8 cellular contexts compared by ENCODE assay signal in the genomic region with DNA sequence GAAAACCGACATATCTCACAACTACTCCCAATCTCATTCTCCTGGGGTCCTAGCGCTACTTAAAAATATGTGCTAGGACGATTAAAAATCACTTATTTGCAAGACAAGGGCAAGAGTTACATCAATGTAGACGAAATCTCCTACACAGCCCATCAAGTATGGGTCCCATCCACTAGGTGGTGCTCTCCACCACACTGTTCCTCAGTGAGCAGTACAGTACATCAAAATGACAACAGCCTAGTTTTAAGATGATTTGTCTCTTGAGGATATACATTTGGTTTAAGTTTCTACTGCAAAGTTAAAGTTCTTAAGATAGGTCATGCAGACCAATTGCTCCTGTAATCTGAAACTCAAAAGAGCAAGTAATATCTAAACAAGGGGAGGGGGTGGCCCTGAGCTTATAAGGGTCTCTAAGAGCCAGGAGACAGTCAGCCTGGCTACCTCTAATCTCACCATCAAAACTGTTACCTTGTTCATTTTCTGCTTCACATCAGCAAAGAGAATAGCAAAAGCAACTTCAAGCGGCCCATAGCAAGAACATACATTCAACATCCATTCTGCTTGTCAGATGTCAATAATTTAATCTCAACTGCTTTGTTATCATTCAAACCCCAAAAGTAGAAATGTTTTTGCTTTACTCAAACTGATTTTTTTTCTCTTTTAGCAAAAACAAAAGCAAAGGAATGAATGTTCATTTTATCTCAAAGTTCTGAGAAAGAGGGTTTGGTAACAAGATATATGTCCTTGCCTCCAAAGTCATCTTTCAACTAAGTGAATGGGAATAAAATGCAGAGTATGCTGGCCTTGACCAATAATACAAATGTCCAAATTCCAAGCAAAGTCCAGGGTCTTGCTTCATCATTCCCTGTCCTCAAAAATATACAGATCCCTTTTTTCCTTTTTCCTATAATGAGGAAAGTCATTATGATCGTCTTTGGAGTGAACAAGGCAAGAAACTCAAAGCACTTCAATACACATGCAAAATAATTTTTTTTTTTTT. TPM values are rescaled to one million over a fixed set of nuclear protein-coding genes. Genes with fewer than 3 reads are reported as not detected.
A peak's percentile ranks its signal among the peaks of the same experiment; 100 is the strongest.
DNase-seq lines count a peak whose midpoint lies in the region; ATAC-seq and TF ChIP-seq lines count a peak whose summit lies in the region.

No MANE protein-coding gene starts in this region.

- H2AFZ ChIP-seq in DND-41 (ENCODE audit: low read depth, low read length): no peak overlapping the region

- peaks cover 11% of the 10 kb centered on the region for H3K79me2 ChIP-seq in DND-41 (ENCODE audit: insufficient read depth, low read length)

- H3K36me3 ChIP-seq in DND-41 (ENCODE audit: insufficient read depth, low read length) (no peaks in the 10 kb centered on the region), uterus (no peaks in the 10 kb centered on the region)

- H3K9me3 ChIP-seq in DND-41 (ENCODE audit: insufficient read depth, low read length, severe bottlenecking) (no peaks in the 10 kb centered on the region), uterus (no peaks in the 10 kb centered on the region)

- H3K27ac ChIP-seq in DND-41 (ENCODE audit: low read length) (no peak overlapping the region), uterus (peak overlapping the region; percentile 68 to 85)

- intact Hi-C loops in posterior cingulate gyrus (cut with DNase I) (loop anchor here (10.0 kb wide), 1 partner anchor 1326 kb away; no protein-coding TSS in a partner anchor), uterus (cut with DNase I; ENCODE audit: low total_unique reads) (no loop called here)

- no peak overlapping the region for H3K9ac ChIP-seq in DND-41 (ENCODE audit: low read depth, low read length)

- no peak overlapping the region for H3K4me2 ChIP-seq in DND-41 (ENCODE audit: insufficient read depth, low read length)

- peaks cover 37% of the 10 kb centered on the region for H4K20me1 ChIP-seq in DND-41 (ENCODE audit: insufficient read depth, low read length)

- H3K27me3 ChIP-seq in DND-41 (ENCODE audit: insufficient read depth, low read length, poor library complexity) (no peaks in the 10 kb centered on the region), uterus (no peaks in the 10 kb centered on the region)

- DNase-seq in DND-41 (peak; percentile 74), HS-5 (ENCODE audit: low read depth) (peak; percentile 44), SHP77 (lab: John Stamatoyannopoulos, UW) (peak; percentile 17 to 25), globus pallidus (ENCODE audit: low spot score) (peak; percentile 75), posterior cingulate gyrus (peak; percentile 32 to 94 (median 74)), uterus (peak; percentile 74 to 77)
- peak; percentile 87 for DNase-seq in activated effector memory CD4-positive, alpha-beta T cell treated with anti-CD3 and anti-CD28 coated beads, Interleukin-2, amount 50 U/mL, for 16 hours

- H3K4me3 ChIP-seq in DND-41 (ENCODE audit: low read depth in 1 of 2, low read length in 2 of 2) (no peak overlapping the region), uterus (no peak overlapping the region)

- no peak for TF ChIP-seq POLR2A in uterus (IDR thresholded peaks at IDR 0.05)

- TF ChIP-seq CTCF in DND-41 (IDR thresholded peaks at IDR 0.05; ENCODE audit: borderline replicate concordance, extremely low read depth, low read length, poor library complexity, severe bottlenecking) (peak; percentile 96), uterus (IDR thresholded peaks at IDR 0.05) (peak; percentile 81 to 91 (median 86))

- no peaks in the 10 kb centered on the region for H3K4me1 ChIP-seq in DND-41 (ENCODE audit: insufficient read depth, low read length)
- no peaks in the 10 kb centered on the region for H3K4me1 ChIP-seq in uterus

- peak; percentile 100 for ATAC-seq in DND-41 (ENCODE audit: insufficient read depth, low read depth)
- ATAC-seq in GM21423 (IDR thresholded peaks at IDR 0.05; ENCODE audit: unreplicated experiment): peak; percentile 71

RNA-seq across cellular contexts. Expression of a gene that starts 53.1 kb away (rescaled TPM):
- 10 to 100 TPM in 3 of 4 donors, 1 to 10 TPM in 1; 6.4 to 62.5 (median 28.9) TPM for total RNA-seq in uterus

Comparison
In these comparisons a context has a peak if more than half of its experiments do, and no peak if none do; other contexts are left out.
1. DNase-seq: peak in every context shown above with its lines; median percentile 87 in activated effector memory CD4-positive, alpha-beta T cell treated with anti-CD3 and anti-CD28 coated beads, Interleukin-2, amount 50 U/mL, for 16 hours; 76 in uterus; 75 in globus pallidus; 74 in posterior cingulate gyrus; 74 in DND-41; 44 in HS-5; 21 in SHP77.